1 cellular context compared by ENCODE assay signal in the genomic region with DNA sequence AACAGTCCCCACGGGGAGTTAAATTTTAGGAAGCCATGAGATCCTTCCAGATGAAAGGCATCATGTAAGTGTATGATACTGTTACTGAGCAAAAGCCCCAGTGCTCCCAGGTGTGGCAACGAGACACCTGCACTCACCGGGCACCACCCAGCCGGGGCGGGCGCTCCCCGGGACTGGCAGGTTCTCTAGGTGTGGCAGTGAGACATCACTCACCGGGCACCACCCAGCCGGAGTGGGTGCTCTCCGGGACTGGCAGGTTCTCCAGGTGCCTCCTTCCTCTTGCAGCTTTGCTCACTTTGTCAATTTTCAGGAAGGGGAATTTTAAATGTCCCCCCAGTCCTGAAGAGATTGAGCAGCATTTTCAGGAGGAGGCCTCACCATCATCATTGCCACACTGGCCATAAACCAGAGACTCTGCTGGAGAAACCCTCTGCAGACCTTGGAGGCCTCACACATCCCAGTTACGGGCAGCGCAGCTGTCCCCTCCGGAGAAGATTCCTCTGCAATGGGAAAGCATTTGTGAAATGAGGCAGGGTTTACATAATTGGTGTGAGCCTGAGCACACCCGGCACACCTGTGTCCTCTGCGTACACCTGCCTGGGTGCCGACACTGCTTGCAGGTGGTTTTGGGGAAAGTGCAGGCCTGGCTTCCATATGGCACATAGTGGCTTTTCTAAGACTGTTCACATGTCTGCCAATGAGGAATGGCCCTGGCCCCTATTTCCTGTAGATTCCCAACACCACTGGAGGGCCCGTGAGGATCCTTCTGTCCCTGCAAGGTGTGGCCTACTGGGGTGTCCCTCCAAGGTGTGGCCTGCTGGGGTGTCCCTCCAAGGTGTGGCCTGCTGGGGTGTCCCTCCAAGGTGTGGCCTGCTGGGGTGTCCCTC.
TF ChIP-seq lines count a peak whose summit lies in the region.

No MANE protein-coding gene starts in this region.

TF ChIP-seq in WTC11, 78 proteins besides CTCF, POLR2A, EP300 and RAD21 (continued from another document):
- TF ChIP-seq, protein P1, sequence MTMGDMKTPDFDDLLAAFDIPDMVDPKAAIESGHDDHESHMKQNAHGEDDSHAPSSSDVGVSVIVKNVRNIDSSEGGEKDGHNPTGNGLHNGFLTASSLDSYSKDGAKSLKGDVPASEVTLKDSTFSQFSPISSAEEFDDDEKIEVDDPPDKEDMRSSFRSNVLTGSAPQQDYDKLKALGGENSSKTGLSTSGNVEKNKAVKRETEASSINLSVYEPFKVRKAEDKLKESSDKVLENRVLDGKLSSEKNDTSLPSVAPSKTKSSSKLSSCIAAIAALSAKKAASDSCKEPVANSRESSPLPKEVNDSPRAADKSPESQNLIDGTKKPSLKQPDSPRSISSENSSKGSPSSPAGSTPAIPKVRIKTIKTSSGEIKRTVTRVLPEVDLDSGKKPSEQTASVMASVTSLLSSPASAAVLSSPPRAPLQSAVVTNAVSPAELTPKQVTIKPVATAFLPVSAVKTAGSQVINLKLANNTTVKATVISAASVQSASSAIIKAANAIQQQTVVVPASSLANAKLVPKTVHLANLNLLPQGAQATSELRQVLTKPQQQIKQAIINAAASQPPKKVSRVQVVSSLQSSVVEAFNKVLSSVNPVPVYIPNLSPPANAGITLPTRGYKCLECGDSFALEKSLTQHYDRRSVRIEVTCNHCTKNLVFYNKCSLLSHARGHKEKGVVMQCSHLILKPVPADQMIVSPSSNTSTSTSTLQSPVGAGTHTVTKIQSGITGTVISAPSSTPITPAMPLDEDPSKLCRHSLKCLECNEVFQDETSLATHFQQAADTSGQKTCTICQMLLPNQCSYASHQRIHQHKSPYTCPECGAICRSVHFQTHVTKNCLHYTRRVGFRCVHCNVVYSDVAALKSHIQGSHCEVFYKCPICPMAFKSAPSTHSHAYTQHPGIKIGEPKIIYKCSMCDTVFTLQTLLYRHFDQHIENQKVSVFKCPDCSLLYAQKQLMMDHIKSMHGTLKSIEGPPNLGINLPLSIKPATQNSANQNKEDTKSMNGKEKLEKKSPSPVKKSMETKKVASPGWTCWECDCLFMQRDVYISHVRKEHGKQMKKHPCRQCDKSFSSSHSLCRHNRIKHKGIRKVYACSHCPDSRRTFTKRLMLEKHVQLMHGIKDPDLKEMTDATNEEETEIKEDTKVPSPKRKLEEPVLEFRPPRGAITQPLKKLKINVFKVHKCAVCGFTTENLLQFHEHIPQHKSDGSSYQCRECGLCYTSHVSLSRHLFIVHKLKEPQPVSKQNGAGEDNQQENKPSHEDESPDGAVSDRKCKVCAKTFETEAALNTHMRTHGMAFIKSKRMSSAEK (CRISPR knock-in tag; IDR thresholded peaks at IDR 0.05; ENCODE audit: borderline replicate concordance), result no peak
- no peak for TF ChIP-seq NR1H2 (CRISPR knock-in tag; IDR thresholded peaks at IDR 0.05)
- TF ChIP-seq E2F1 (CRISPR knock-in tag; IDR thresholded peaks at IDR 0.05), result no peak
- TF ChIP-seq, protein P2, sequence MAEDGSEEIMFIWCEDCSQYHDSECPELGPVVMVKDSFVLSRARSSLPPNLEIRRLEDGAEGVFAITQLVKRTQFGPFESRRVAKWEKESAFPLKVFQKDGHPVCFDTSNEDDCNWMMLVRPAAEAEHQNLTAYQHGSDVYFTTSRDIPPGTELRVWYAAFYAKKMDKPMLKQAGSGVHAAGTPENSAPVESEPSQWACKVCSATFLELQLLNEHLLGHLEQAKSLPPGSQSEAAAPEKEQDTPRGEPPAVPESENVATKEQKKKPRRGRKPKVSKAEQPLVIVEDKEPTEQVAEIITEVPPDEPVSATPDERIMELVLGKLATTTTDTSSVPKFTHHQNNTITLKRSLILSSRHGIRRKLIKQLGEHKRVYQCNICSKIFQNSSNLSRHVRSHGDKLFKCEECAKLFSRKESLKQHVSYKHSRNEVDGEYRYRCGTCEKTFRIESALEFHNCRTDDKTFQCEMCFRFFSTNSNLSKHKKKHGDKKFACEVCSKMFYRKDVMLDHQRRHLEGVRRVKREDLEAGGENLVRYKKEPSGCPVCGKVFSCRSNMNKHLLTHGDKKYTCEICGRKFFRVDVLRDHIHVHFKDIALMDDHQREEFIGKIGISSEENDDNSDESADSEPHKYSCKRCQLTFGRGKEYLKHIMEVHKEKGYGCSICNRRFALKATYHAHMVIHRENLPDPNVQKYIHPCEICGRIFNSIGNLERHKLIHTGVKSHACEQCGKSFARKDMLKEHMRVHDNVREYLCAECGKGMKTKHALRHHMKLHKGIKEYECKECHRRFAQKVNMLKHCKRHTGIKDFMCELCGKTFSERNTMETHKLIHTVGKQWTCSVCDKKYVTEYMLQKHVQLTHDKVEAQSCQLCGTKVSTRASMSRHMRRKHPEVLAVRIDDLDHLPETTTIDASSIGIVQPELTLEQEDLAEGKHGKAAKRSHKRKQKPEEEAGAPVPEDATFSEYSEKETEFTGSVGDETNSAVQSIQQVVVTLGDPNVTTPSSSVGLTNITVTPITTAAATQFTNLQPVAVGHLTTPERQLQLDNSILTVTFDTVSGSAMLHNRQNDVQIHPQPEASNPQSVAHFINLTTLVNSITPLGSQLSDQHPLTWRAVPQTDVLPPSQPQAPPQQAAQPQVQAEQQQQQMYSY (CRISPR knock-in tag; IDR thresholded peaks at IDR 0.05), result no peak
- TF ChIP-seq, protein P3, sequence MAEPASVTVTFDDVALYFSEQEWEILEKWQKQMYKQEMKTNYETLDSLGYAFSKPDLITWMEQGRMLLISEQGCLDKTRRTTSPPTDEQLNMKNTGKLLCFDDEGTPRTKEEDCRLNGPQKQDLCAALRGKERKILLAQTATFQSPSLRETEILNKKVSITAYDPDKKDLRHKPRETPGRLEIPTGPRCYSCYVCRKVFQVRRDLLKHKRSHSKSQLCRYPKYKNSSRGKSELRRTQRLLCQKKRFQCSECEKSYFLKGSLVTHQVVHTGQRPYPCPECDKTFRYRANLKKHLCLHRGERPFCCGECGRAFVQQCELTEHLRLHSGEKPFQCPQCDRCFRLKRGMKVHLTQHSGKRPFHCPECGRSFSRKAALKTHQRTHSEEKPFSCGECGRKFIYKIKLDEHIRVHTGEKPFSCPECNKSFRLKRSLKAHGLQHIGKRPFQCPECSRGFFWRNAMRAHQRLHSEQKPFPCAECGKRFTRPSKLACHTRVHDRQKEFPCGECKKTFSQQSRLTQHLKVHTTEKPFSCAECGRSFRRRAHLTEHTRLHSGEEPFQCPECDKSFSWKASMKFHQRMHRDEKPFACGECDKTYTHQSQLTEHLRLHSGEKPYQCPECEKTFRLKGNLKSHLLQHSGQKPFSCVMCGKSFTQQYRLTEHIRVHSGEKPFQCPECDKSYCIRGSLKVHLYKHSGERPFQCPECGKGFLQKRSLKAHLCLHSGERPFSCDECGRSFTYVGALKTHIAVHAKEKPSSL (CRISPR knock-in tag; conservative IDR thresholded peaks at IDR 0.05), result no peak
- no peak for TF ChIP-seq EMX1 (CRISPR knock-in tag; IDR thresholded peaks at IDR 0.05)
